9 cellular contexts compared by ENCODE assay signal in the genomic region with DNA sequence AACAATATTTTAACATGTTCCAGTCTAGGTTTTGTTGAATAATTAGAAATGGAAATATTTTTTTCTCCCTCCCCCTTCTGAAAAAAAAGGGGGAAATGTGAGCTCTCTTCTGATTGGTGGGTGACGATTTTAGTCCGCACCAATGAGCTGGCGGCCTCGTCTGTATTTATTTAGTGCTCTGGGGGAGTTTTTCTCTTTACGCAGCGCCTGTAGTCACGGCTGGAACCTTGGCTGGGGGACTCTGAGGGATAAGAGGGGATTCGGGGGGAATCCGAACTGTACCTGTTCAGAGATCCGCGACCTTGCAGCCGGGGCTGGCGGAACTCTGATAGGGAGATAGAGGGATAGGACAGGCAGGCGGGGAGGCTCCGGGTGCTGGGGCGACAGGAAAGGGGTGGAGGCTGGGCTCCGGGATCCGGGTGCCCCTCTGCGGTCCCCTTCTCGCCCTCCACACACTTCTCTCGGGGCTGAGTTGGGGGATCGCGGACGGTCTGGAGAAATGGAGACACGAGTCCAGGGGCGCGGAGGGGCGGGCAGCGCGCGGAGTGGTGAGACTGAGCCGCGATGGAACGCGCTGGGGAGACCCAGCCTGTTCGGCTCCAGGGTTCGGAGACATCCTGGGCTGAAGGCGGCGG.
DNase-seq lines count a peak whose midpoint lies in the region; ATAC-seq and TF ChIP-seq lines count a peak whose summit lies in the region.
"Had no signal": no experiment of that assay in that cellular context is flagged by ENCODE, and none has a peak within 500 bp of the region (broad histone marks: within the 10 kb centered on the region; RNA-seq: fewer than 3 reads in every experiment).

No MANE protein-coding gene starts in this region.

- H3K4me1 ChIP-seq in CD4-positive, alpha-beta memory T cell (ENCODE audit: insufficient read depth, low read length): peaks cover 15% of the 10 kb centered on the region

- H3K9me3 Mint-ChIP-seq in CD4-positive, alpha-beta memory T cell: peaks cover 0 to 8% (median 4%) of the 10 kb centered on the region in 8 donors
- no peaks in the 10 kb centered on the region for H3K9me3 Mint-ChIP-seq in nephron

- peak overlapping the region; percentile 33 to 89 (median 78) for H3K4me3 Mint-ChIP-seq in CD4-positive, alpha-beta memory T cell
- peak overlapping the region; percentile 81 to 86 (median 82) for H3K4me3 Mint-ChIP-seq in nephron

- ATAC-seq in GM21717 (IDR thresholded peaks at IDR 0.05; ENCODE audit: unreplicated experiment) (no peak), GM18861 (IDR thresholded peaks at IDR 0.05; ENCODE audit: unreplicated experiment) (no peak)
- ATAC-seq: left colon had no signal

- peaks cover 60 to 65% of the 10 kb centered on the region in 2 donors for H3K27me3 Mint-ChIP-seq in CD4-positive, alpha-beta memory T cell
- H3K27me3 Mint-ChIP-seq in nephron (ENCODE audit: low read depth): peaks cover 100% of the 10 kb centered on the region

- CTCF ChIA-PET in CD4-positive, alpha-beta memory T cell (lab: Charles Lee; ENCODE audit: partially characterized antibody): no interaction called here

- no peaks in the 10 kb centered on the region for H3K9me3 ChIP-seq in CD4-positive, alpha-beta memory T cell (ENCODE audit: control insufficient read depth in 1 of 2, low read length in 2 of 2)

- DNase-seq in CD4-positive, alpha-beta memory T cell: no peak
- DNase-seq in M059J (ENCODE audit: low read depth): peak; percentile 46
- DNase-seq in cerebellar nuclear complex (lab: John Stamatoyannopoulos, UW): peak; percentile 33 to 68
- DNase-seq in NCI-H1436 (lab: John Stamatoyannopoulos, UW): no peak
- DNase-seq in DMS79 treated with DMSO at 0.1 percent for 48 hours (lab: John Stamatoyannopoulos, UW): no peak
- DNase-seq: left colon had no signal

- peaks cover 51% of the 10 kb centered on the region for H3K27me3 ChIP-seq in CD4-positive, alpha-beta memory T cell (ENCODE audit: insufficient read depth, low read length)

- no peak overlapping the region for H3K27ac Mint-ChIP-seq in CD4-positive, alpha-beta memory T cell
- H3K27ac Mint-ChIP-seq in nephron: no peak overlapping the region

- no peaks in the 10 kb centered on the region for H3K36me3 Mint-ChIP-seq in CD4-positive, alpha-beta memory T cell
- H3K36me3 Mint-ChIP-seq in nephron (ENCODE audit: low read depth): no peaks in the 10 kb centered on the region

- POLR2A ChIA-PET in CD4-positive, alpha-beta memory T cell (lab: Charles Lee; ENCODE audit: partially characterized antibody): no interaction called here

- intact Hi-C loops in CD4-positive, alpha-beta memory T cell (cut with micrococcal nuclease): no loop called here

- H3K36me3 ChIP-seq in CD4-positive, alpha-beta memory T cell (ENCODE audit: insufficient read depth, low read length): no peaks in the 10 kb centered on the region

- H3K4me3 ChIP-seq in CD4-positive, alpha-beta memory T cell (ENCODE audit: low read length in 2 of 2): no peak overlapping the region

- TF ChIP-seq CTCF in nephron (IDR thresholded peaks at IDR 0.05; ENCODE audit: unreplicated experiment in 3 of 3): no peak

- H3K4me1 Mint-ChIP-seq in CD4-positive, alpha-beta memory T cell: peaks cover 23 to 53% (median 38%) of the 10 kb centered on the region in 4 donors
- peaks cover 55% of the 10 kb centered on the region for H3K4me1 Mint-ChIP-seq in nephron

- H3K27ac ChIP-seq in CD4-positive, alpha-beta memory T cell (ENCODE audit: low read depth, low read length): no peak overlapping the region

Comparison
In these comparisons a context has a peak if more than half of its experiments do, and no peak if none do; other contexts are left out.
1. DNase-seq: peak in M059J (single experiment) and cerebellar nuclear complex (2 of 2); none in CD4-positive, alpha-beta memory T cell (0 of 5), NCI-H1436 (single experiment) and DMS79 treated with DMSO at 0.1 percent for 48 hours (single experiment).